Comparison of ENCODE assay signal across 16 cellular contexts in genomic region chr19:2419754-2420153, GRCh38. TPM values are rescaled to one million over a fixed set of nuclear protein-coding genes. Genes with fewer than 3 reads are reported as not detected.
A peak's percentile ranks its signal among the peaks of the same experiment; 100 is the strongest.
DNase-seq lines count a peak whose midpoint lies in the region; ATAC-seq and TF ChIP-seq lines count a peak whose summit lies in the region.
"Had no signal": no experiment of that assay in that cellular context is flagged by ENCODE, and none has a peak within 500 bp of the region (broad histone marks: within the 10 kb centered on the region; RNA-seq: fewer than 3 reads in every experiment).

No MANE protein-coding gene starts in this region.

- no peaks in the 10 kb centered on the region for H3K9me3 Mint-ChIP-seq in WTC11
- H3K9me3 Mint-ChIP-seq in stimulated activated effector memory CD8-positive, alpha-beta T cell treated with anti-CD3 and anti-CD28 coated beads, Interleukin-12 subunit alpha, Interleukin-12 subunit beta, amount 100 ng/mL, for 72 hours, result no peaks in the 10 kb centered on the region
- H3K9me3 Mint-ChIP-seq: CD4-positive, alpha-beta T cell had no signal

- peaks cover 38% of the 10 kb centered on the region for H3K36me3 ChIP-seq in BLaER1

- H3K4me3 ChIP-seq in BLaER1, result no peak overlapping the region
- H3K4me3 ChIP-seq: GM23248, HAP-1 had no signal

- H3K9me3 ChIP-seq in BLaER1, result no peaks in the 10 kb centered on the region
- H3K9me3 ChIP-seq: BE2C, Caco-2, HAP-1 had no signal

- peaks cover 22% of the 10 kb centered on the region for H4K20me1 ChIP-seq in BLaER1

- H3K27me3 Mint-ChIP-seq in WTC11 (ENCODE audit: low read depth), result peaks cover 12% of the 10 kb centered on the region
- H3K27me3 Mint-ChIP-seq: CD4-positive, alpha-beta T cell had no signal

- CTCF ChIA-PET in WTC11 (lab: Charles Lee), result interaction anchor here (0.7 kb wide), 1 partner anchor 37 kb away, joined by 3 read pairs; no protein-coding TSS in a partner anchor

- peak overlapping the region; percentile 27 for H3K4me2 ChIP-seq in BLaER1

- H3K27ac ChIP-seq in BLaER1, result no peak overlapping the region
- H3K27ac ChIP-seq: C4-2B, GM23248 had no signal

- H3K4me1 Mint-ChIP-seq in WTC11, result no peaks in the 10 kb centered on the region
- no peaks in the 10 kb centered on the region for H3K4me1 Mint-ChIP-seq in stimulated activated effector memory CD8-positive, alpha-beta T cell treated with anti-CD3 and anti-CD28 coated beads, Interleukin-12 subunit alpha, Interleukin-12 subunit beta, amount 100 ng/mL, for 72 hours

- no peak overlapping the region for H3K4me3 Mint-ChIP-seq in WTC11
- no peak overlapping the region for H3K4me3 Mint-ChIP-seq in stimulated activated effector memory CD8-positive, alpha-beta T cell treated with anti-CD3 and anti-CD28 coated beads, Interleukin-12 subunit alpha, Interleukin-12 subunit beta, amount 100 ng/mL, for 72 hours
- H3K4me3 Mint-ChIP-seq: CD4-positive, alpha-beta T cell had no signal

- no peak for DNase-seq in WTC11 (ENCODE audit: low spot score)
- no peak for DNase-seq in stimulated activated effector memory CD8-positive, alpha-beta T cell treated with anti-CD3 and anti-CD28 coated beads, Interleukin-12 subunit alpha, Interleukin-12 subunit beta, amount 100 ng/mL, for 72 hours (ENCODE audit: low spot score in 2 of 2)
- no peak for DNase-seq in OCI-M1 (lab: John Stamatoyannopoulos, UW)
- DNase-seq in cortex of kidney (lab: John Stamatoyannopoulos, UW), result no peak
- DNase-seq: ACHN; BE2C; Caco-2; CD4-positive, alpha-beta T cell; DMS153; DMS79; GDM1; GM23248 had no signal

- peaks cover 82% of the 10 kb centered on the region for H3K4me1 ChIP-seq in BLaER1
- H3K4me1 ChIP-seq: BE2C, Caco-2, HAP-1 had no signal

- H3K36me3 Mint-ChIP-seq in WTC11, result peaks cover 4% of the 10 kb centered on the region; the same call in 1 of the 2 replicates
- H3K36me3 Mint-ChIP-seq in stimulated activated effector memory CD8-positive, alpha-beta T cell treated with anti-CD3 and anti-CD28 coated beads, Interleukin-12 subunit alpha, Interleukin-12 subunit beta, amount 100 ng/mL, for 72 hours, result peaks cover 28% of the 10 kb centered on the region

- POLR2A ChIA-PET in WTC11 (lab: Charles Lee), result interaction anchor here (0.7 kb wide), 1 partner anchor 26 kb away, joined by 6 read pairs; no protein-coding TSS in a partner anchor

- no peak for TF ChIP-seq CTCF in WTC11 (IDR thresholded peaks at IDR 0.05)

- no peaks in the 10 kb centered on the region for H3K27me3 ChIP-seq in BLaER1
- H3K27me3 ChIP-seq: BE2C had no signal

- no peak overlapping the region for H3K9ac ChIP-seq in BLaER1
- H3K9ac ChIP-seq: GM23248 had no signal

- ATAC-seq in WTC11, result no peak
- ATAC-seq in stimulated activated effector memory CD8-positive, alpha-beta T cell treated with anti-CD3 and anti-CD28 coated beads, Interleukin-12 subunit alpha, Interleukin-12 subunit beta, amount 100 ng/mL, for 72 hours, result no peak

- H3K27ac Mint-ChIP-seq in WTC11, result no peak overlapping the region
- H3K27ac Mint-ChIP-seq in stimulated activated effector memory CD8-positive, alpha-beta T cell treated with anti-CD3 and anti-CD28 coated beads, Interleukin-12 subunit alpha, Interleukin-12 subunit beta, amount 100 ng/mL, for 72 hours, result peak overlapping the region; percentile 86
- H3K27ac Mint-ChIP-seq: CD4-positive, alpha-beta T cell had no signal

TF ChIP-seq in WTC11, 78 proteins besides CTCF, POLR2A, EP300 and RAD21:
- TF ChIP-seq ZNF121 (CRISPR knock-in tag; IDR thresholded peaks at IDR 0.05) (peak; percentile 19; the same call in 1 of the 2 replicates), PRRX2 (CRISPR knock-in tag; IDR thresholded peaks at IDR 0.05) (no peak)

RNA-seq across cellular contexts. Expression of gene TIMM13, which starts 7.6 kb away (rescaled TPM):
- 296 to 342 TPM (median 309 TPM) in 3 replicates for total RNA-seq in WTC11 (2021)

RNA-seq across cellular contexts. Expression of gene LMNB2, which starts 37.0 kb away (rescaled TPM):
- total RNA-seq in WTC11 (2021), result 204 to 216 TPM (median 212 TPM) in 3 replicates

RNA-seq across cellular contexts. Expression of gene GADD45B, which starts 56.2 kb away (rescaled TPM):
- 17.9 to 27.5 TPM (median 23.2 TPM) in 3 replicates for total RNA-seq in WTC11 (2021)

RNA-seq across cellular contexts. Expression of gene TMPRSS9, which starts 59.7 kb away (rescaled TPM):
- 0.37 to 0.57 TPM (median 0.55 TPM) in 3 replicates for total RNA-seq in WTC11 (2021)
- total RNA-seq: CD4-positive, alpha-beta T cell; Daoy; GM23248 had no signal
